18 cellular contexts compared by ENCODE assay signal in genomic region chr13:79311456-79311855, GRCh38.
DNase-seq lines count a peak whose midpoint lies in the region; ATAC-seq and TF ChIP-seq lines count a peak whose summit lies in the region.
"Had no signal": no experiment of that assay in that cellular context is flagged by ENCODE, and none has a peak within 500 bp of the region (broad histone marks: within the 10 kb centered on the region; RNA-seq: fewer than 3 reads in every experiment).

No MANE protein-coding gene starts in this region.

- H3K9ac ChIP-seq in neural progenitor cell, result no peak overlapping the region

- no peaks in the 10 kb centered on the region for H3K9me3 Mint-ChIP-seq in activated naive CD8-positive, alpha-beta T cell (ENCODE audit: low read depth)
- H3K9me3 Mint-ChIP-seq in activated naive CD8-positive, alpha-beta T cell treated with anti-CD3 and anti-CD28 coated beads, Interleukin-2, amount 50 U/mL, for 24 hours, result no peaks in the 10 kb centered on the region
- no peaks in the 10 kb centered on the region for H3K9me3 Mint-ChIP-seq in neural progenitor cell

- peaks cover 2% of the 10 kb centered on the region for H3K4me1 Mint-ChIP-seq in activated naive CD8-positive, alpha-beta T cell (ENCODE audit: low read depth)
- peaks cover 3% of the 10 kb centered on the region for H3K4me1 Mint-ChIP-seq in activated naive CD8-positive, alpha-beta T cell treated with anti-CD3 and anti-CD28 coated beads, Interleukin-2, amount 50 U/mL, for 24 hours
- no peaks in the 10 kb centered on the region for H3K4me1 Mint-ChIP-seq in neural progenitor cell

- H3K36me3 ChIP-seq in neural progenitor cell, result no peaks in the 10 kb centered on the region

- H3K36me3 Mint-ChIP-seq in activated naive CD8-positive, alpha-beta T cell, result no peaks in the 10 kb centered on the region
- H3K36me3 Mint-ChIP-seq in activated naive CD8-positive, alpha-beta T cell treated with anti-CD3 and anti-CD28 coated beads, Interleukin-2, amount 50 U/mL, for 24 hours (ENCODE audit: low read depth), result peaks cover 19% of the 10 kb centered on the region
- peaks cover 3% of the 10 kb centered on the region for H3K36me3 Mint-ChIP-seq in neural progenitor cell

- H3K27ac ChIP-seq in neural progenitor cell, result peak overlapping the region; percentile 68
- H3K27ac ChIP-seq: A549, C4-2B, HL-60 had no signal

- no peak overlapping the region for H3K4me3 Mint-ChIP-seq in activated naive CD8-positive, alpha-beta T cell
- H3K4me3 Mint-ChIP-seq in activated naive CD8-positive, alpha-beta T cell treated with anti-CD3 and anti-CD28 coated beads, Interleukin-2, amount 50 U/mL, for 24 hours, result no peak overlapping the region
- H3K4me3 Mint-ChIP-seq in neural progenitor cell, result no peak overlapping the region

- peak overlapping the region; percentile 8 for H3K27ac Mint-ChIP-seq in activated naive CD8-positive, alpha-beta T cell
- no peak overlapping the region for H3K27ac Mint-ChIP-seq in activated naive CD8-positive, alpha-beta T cell treated with anti-CD3 and anti-CD28 coated beads, Interleukin-2, amount 50 U/mL, for 24 hours
- H3K27ac Mint-ChIP-seq in neural progenitor cell, result no peak overlapping the region

- no peak overlapping the region for H2AFZ ChIP-seq in neural progenitor cell (replicated peaks)

- H3K4me1 ChIP-seq in neural progenitor cell, result no peaks in the 10 kb centered on the region
- H3K4me1 ChIP-seq: A549, Caco-2 had no signal

- H3K4me3 ChIP-seq in fibroblast of pulmonary artery (replicated peaks; ENCODE audit: low read depth, low read length) (no peak overlapping the region), neural progenitor cell (no peak overlapping the region)
- H3K4me3 ChIP-seq: A549 had no signal

- TF ChIP-seq CTCF in fibroblast of pulmonary artery (IDR thresholded peaks at IDR 0.05; ENCODE audit: low read length, missing control alignments), result no peak
- TF ChIP-seq CTCF in neural progenitor cell (IDR thresholded peaks at IDR 0.05), result no peak

- H3K4me2 ChIP-seq in neural progenitor cell, result no peak overlapping the region
- H3K4me2 ChIP-seq: A549 had no signal

- no peaks in the 10 kb centered on the region for H4K20me1 ChIP-seq in neural progenitor cell (ENCODE audit: low read depth)

- no peak for DNase-seq in activated naive CD8-positive, alpha-beta T cell treated with anti-CD3 and anti-CD28 coated beads, Interleukin-2, amount 50 U/mL, for 24 hours
- DNase-seq in NCI-H226 (peak; percentile 51), fibroblast of pulmonary artery (ENCODE audit: low read depth) (peak; percentile 43), neural progenitor cell (ENCODE audit: low spot score) (no peak), T-helper 1 cell (no peak)
- DNase-seq: Caco-2, DMS53, KBM-7, NCI-H1048, NCI-H146, NCI-H2081 treated with DMSO at 0.1 percent for 48 hours, NCI-H345, Right ventricle myocardium superior had no signal

- H3K9me3 ChIP-seq in neural progenitor cell (ENCODE audit: low read depth), result no peaks in the 10 kb centered on the region
- H3K9me3 ChIP-seq: A549, Caco-2 had no signal

- no peaks in the 10 kb centered on the region for H3K79me2 ChIP-seq in neural progenitor cell (ENCODE audit: low read depth)

- H3K27me3 ChIP-seq in neural progenitor cell, result no peaks in the 10 kb centered on the region

- no peaks in the 10 kb centered on the region for H3K27me3 Mint-ChIP-seq in activated naive CD8-positive, alpha-beta T cell
- H3K27me3 Mint-ChIP-seq in activated naive CD8-positive, alpha-beta T cell treated with anti-CD3 and anti-CD28 coated beads, Interleukin-2, amount 50 U/mL, for 24 hours, result no peaks in the 10 kb centered on the region
- no peaks in the 10 kb centered on the region for H3K27me3 Mint-ChIP-seq in neural progenitor cell (ENCODE audit: insufficient read depth, low read depth)

- peaks cover 25% of the 10 kb centered on the region for H3F3A ChIP-seq in neural progenitor cell (ENCODE audit: low read depth)

- no peak for ATAC-seq in activated naive CD8-positive, alpha-beta T cell treated with anti-CD3 and anti-CD28 coated beads, Interleukin-2, amount 50 U/mL, for 24 hours
- ATAC-seq in HG03439 (IDR thresholded peaks at IDR 0.05; ENCODE audit: unreplicated experiment), result no peak
- ATAC-seq: A549 had no signal

Comparison
In these comparisons a context has a peak if more than half of its experiments do, and no peak if none do; other contexts are left out.
1. DNase-seq: peak in NCI-H226 (single experiment) and fibroblast of pulmonary artery (single experiment); none in activated naive CD8-positive, alpha-beta T cell treated with anti-CD3 and anti-CD28 coated beads, Interleukin-2, amount 50 U/mL, for 24 hours (single experiment), neural progenitor cell (single experiment) and T-helper 1 cell (0 of 5).